Comparison of ENCODE assay signal across 1 cellular context in genomic region chr19:9165256-9165655, GRCh38.
TF ChIP-seq lines count a peak whose summit lies in the region.

No MANE protein-coding gene starts in this region.

TF ChIP-seq in IMR-90, 13 proteins besides CTCF, POLR2A, EP300 and RAD21 (continued from another document):
- TF ChIP-seq ELK1 (IDR thresholded peaks at IDR 0.05; ENCODE audit: borderline replicate concordance, low read depth, low read length) (no peak), CHD1 (IDR thresholded peaks at IDR 0.05; ENCODE audit: low read depth, low read length) (no peak), MAZ (IDR thresholded peaks at IDR 0.05; ENCODE audit: borderline replicate concordance, low read depth, low read length) (no peak), CEBPB (IDR thresholded peaks at IDR 0.05; ENCODE audit: low read depth, low read length) (no peak), USF2 (IDR thresholded peaks at IDR 0.05; ENCODE audit: low read depth, low read length) (no peak), RCOR1 (IDR thresholded peaks at IDR 0.05; ENCODE audit: insufficient replicate concordance, low read length) (no peak), BHLHE40 (IDR thresholded peaks at IDR 0.05; ENCODE audit: low read depth, low read length) (no peak), NFE2L2 (IDR thresholded peaks at IDR 0.05; ENCODE audit: low read depth, low read length) (no peak)
